Comparison of ENCODE assay signal across 9 cellular contexts in the genomic region with DNA sequence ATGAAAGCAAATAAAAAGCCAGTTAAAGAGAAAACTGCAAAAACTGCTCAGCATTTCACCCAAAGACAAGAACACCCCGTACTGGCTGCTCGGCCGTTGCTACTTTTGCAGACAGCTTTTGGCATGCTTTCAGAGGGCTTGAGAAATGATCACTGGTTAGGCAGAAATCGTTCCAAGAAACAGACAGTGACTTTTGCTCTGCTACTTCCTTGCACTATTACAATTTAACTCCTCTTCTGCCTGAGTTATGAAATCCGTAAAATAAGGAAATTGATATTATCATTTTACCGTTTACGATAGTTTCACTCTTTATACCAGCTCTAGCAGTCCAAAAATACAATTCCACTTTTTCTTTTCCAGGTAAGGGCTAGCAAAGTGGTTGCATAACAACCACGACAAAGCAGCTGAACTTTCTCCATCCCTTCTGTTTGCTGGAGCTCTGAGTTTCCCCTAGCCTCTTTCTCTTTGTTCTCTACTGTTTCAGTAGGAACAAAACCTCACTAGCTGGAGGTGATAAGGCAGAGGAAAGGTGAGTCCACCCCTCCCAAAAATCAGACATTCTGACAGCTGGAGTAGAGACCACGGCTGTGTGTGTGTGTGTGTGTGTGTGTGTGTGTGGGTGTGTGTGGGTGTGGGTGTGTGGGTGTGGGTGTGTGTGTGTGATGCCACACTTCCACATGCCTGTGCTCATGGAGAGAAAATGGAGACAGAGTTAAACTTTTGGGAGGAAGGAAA.
DNase-seq lines count a peak whose midpoint lies in the region; ATAC-seq and TF ChIP-seq lines count a peak whose summit lies in the region.
"Had no signal": no experiment of that assay in that cellular context is flagged by ENCODE, and none has a peak within 500 bp of the region (broad histone marks: within the 10 kb centered on the region; RNA-seq: fewer than 3 reads in every experiment).

No MANE protein-coding gene starts in this region.

- TF ChIP-seq CTCF in activated CD8-positive, alpha-beta T cell treated with anti-CD3 and anti-CD28 coated beads for 36 hours (IDR thresholded peaks at IDR 0.05), result no peak
- TF ChIP-seq CTCF in hepatocyte (IDR thresholded peaks at IDR 0.05; ENCODE audit: poor library complexity), result no peak

- H3K27me3 ChIP-seq in hepatocyte, result no peaks in the 10 kb centered on the region

- intact Hi-C loops in activated CD8-positive, alpha-beta T cell treated with anti-CD3 and anti-CD28 coated beads for 36 hours (cut with micrococcal nuclease), result loop anchor here (10.0 kb wide), 1 partner anchor 329 kb away; no protein-coding TSS in a partner anchor

- peak overlapping the region; percentile 11 for H3K27ac Mint-ChIP-seq in activated CD8-positive, alpha-beta T cell treated with anti-CD3 and anti-CD28 coated beads for 36 hours
- H3K27ac Mint-ChIP-seq: stimulated activated naive B cell treated with anti-CD40 and anti-IgM and Interleukin-4, amounts not matched to agents 10 μg/mL and 1 μg/mL and 100 μg/mL, for 72 hours had no signal

- peaks cover 36% of the 10 kb centered on the region for H3K4me1 Mint-ChIP-seq in activated CD8-positive, alpha-beta T cell treated with anti-CD3 and anti-CD28 coated beads for 36 hours (ENCODE audit: low read depth)

- H3K4me3 ChIP-seq in hepatocyte (no peak overlapping the region), skeletal muscle cell (ENCODE audit: low read depth, low read length) (peak overlapping the region; percentile 37)

- 49% methylated on average over 9 of the region's 9 CpGs for WGBS in hepatocyte (ENCODE audit: low lambda C conversion rate, missing lambda C conversion rate)

- H3K9me3 ChIP-seq in hepatocyte (ENCODE audit: low read depth), result no peaks in the 10 kb centered on the region

- no peaks in the 10 kb centered on the region for H4K20me1 ChIP-seq in hepatocyte (ENCODE audit: insufficient read depth, poor library complexity, severe bottlenecking)

- no peaks in the 10 kb centered on the region for H3K36me3 ChIP-seq in hepatocyte (replicated peaks; ENCODE audit: insufficient read depth, low read depth)

- CTCF ChIA-PET in activated CD8-positive, alpha-beta T cell treated with anti-CD3 and anti-CD28 coated beads for 36 hours (lab: Charles Lee), result interaction anchor here (1.1 to 1.4 kb wide), 3 partner anchors 219 to 327 kb away, joined by 3 to 4 read pairs (median 3); no protein-coding TSS in a partner anchor

- peak overlapping the region; percentile 69 for H3K4me2 ChIP-seq in hepatocyte

- H3K9me2 ChIP-seq in hepatocyte (replicated peaks; ENCODE audit: insufficient read depth), result no peaks in the 10 kb centered on the region

- peaks cover 25% of the 10 kb centered on the region for H3K27me3 Mint-ChIP-seq in activated CD8-positive, alpha-beta T cell treated with anti-CD3 and anti-CD28 coated beads for 36 hours

- peak overlapping the region; percentile 67 for H3K27ac ChIP-seq in hepatocyte

- H3K4me1 ChIP-seq in hepatocyte (ENCODE audit: insufficient read depth), result peaks cover 14% of the 10 kb centered on the region

- POLR2A ChIA-PET in activated CD8-positive, alpha-beta T cell treated with anti-CD3 and anti-CD28 coated beads for 36 hours (lab: Charles Lee), result no interaction called here

- peak; percentile 63 for DNase-seq in GM03348 (ENCODE audit: low spot score)
- DNase-seq in activated CD8-positive, alpha-beta T cell treated with anti-CD3 and anti-CD28 coated beads for 36 hours, result no peak
- DNase-seq in hepatocyte (ENCODE audit: low spot score), result peak; percentile 59
- DNase-seq in skeletal muscle cell (ENCODE audit: low read depth), result peak; percentile 81
- DNase-seq in hepatic stellate cell (ENCODE audit: low spot score), result no peak
- no peak for DNase-seq in NCI-H128 (lab: John Stamatoyannopoulos, UW; ENCODE audit: unreplicated experiment)
- DNase-seq in NCI-H1417 treated with DMSO at 0.1 percent for 48 hours (lab: John Stamatoyannopoulos, UW), result no peak
- no peak for DNase-seq in NCI-H187 treated with DMSO at 0.1 percent for 48 hours (lab: John Stamatoyannopoulos, UW)
- DNase-seq: stimulated activated naive B cell treated with anti-CD40 and anti-IgM and Interleukin-4, amounts not matched to agents 10 μg/mL and 1 μg/mL and 100 μg/mL, for 72 hours had no signal

- H3K9me3 Mint-ChIP-seq in activated CD8-positive, alpha-beta T cell treated with anti-CD3 and anti-CD28 coated beads for 36 hours, result no peaks in the 10 kb centered on the region
- H3K9me3 Mint-ChIP-seq: stimulated activated naive B cell treated with anti-CD40 and anti-IgM and Interleukin-4, amounts not matched to agents 10 μg/mL and 1 μg/mL and 100 μg/mL, for 72 hours had no signal

- H3K79me2 ChIP-seq in hepatocyte, result no peaks in the 10 kb centered on the region

- H3K36me3 Mint-ChIP-seq in activated CD8-positive, alpha-beta T cell treated with anti-CD3 and anti-CD28 coated beads for 36 hours (ENCODE audit: low read depth), result no peaks in the 10 kb centered on the region
- H3K36me3 Mint-ChIP-seq: stimulated activated naive B cell treated with anti-CD40 and anti-IgM and Interleukin-4, amounts not matched to agents 10 μg/mL and 1 μg/mL and 100 μg/mL, for 72 hours had no signal

- ATAC-seq in activated CD8-positive, alpha-beta T cell treated with anti-CD3 and anti-CD28 coated beads for 36 hours, result no peak

- peak overlapping the region; percentile 45 for H2AFZ ChIP-seq in hepatocyte

- no peak overlapping the region for H3K4me3 Mint-ChIP-seq in activated CD8-positive, alpha-beta T cell treated with anti-CD3 and anti-CD28 coated beads for 36 hours

Comparison
In these comparisons a context has a peak if more than half of its experiments do, and no peak if none do; other contexts are left out.
1. DNase-seq: peak in GM03348 (single experiment), hepatocyte (single experiment) and skeletal muscle cell (single experiment); none in activated CD8-positive, alpha-beta T cell treated with anti-CD3 and anti-CD28 coated beads for 36 hours (single experiment), hepatic stellate cell (single experiment), NCI-H128 (single experiment), NCI-H1417 treated with DMSO at 0.1 percent for 48 hours (single experiment) and NCI-H187 treated with DMSO at 0.1 percent for 48 hours (single experiment).